Comparison of ENCODE assay signal across 14 cellular contexts in the genomic region with DNA sequence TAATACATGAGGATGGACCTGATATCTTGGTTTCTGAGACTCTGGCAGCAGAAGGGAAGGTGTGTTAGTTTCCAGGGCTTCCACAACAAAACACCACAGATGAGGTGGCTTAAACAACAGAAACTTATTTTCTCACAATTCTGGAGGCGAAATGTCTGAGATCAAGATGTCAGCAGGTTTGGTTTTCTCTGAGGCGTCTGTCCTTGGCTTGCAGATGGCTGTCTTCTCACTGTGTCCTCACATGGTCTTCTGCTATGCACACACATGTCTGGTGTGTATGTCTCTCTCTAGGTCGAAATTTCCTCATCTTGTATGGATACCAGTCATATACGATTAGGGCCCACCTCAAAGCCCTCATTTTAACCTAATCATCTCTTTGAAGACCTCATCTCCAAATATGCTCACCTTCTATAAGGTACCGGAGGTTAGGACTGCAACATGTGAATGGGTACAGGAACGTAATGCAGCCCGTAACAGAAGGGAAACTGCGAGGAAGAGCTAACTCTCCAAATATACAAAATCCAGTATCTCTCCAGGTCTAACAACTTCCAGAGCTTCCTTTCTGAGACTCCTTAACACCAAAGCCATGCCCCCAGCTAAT.
"Had no signal": no experiment of that assay in that cellular context is flagged by ENCODE, and none has a peak within 500 bp of the region (broad histone marks: within the 10 kb centered on the region; RNA-seq: fewer than 3 reads in every experiment).

No MANE protein-coding gene starts in this region.

- H3K36me3 Mint-ChIP-seq: naive thymus-derived CD4-positive, alpha-beta T cell had no signal

- H3K4me1 ChIP-seq: ascending aorta, esophagus squamous epithelium, lower lobe of right lung, testis, upper lobe of right lung had no signal

- ATAC-seq: activated CD8-positive, alpha-beta T cell treated with anti-CD3 and anti-CD28 coated beads, Interleukin-2, amount 10 ng/mL, durations not matched to agents 7 days and 5 days; left cardiac atrium; lower lobe of right lung; naive thymus-derived CD4-positive, alpha-beta T cell; right cardiac atrium; upper lobe of right lung had no signal

- H3K36me3 ChIP-seq: ascending aorta, esophagus squamous epithelium, lower lobe of right lung, upper lobe of right lung had no signal

- H3K9me3 ChIP-seq: ascending aorta, esophagus squamous epithelium, lower lobe of right lung, testis, upper lobe of right lung had no signal

- H3K4me3 ChIP-seq: ascending aorta, dorsolateral prefrontal cortex, esophagus squamous epithelium, lower lobe of right lung, testis, upper lobe of right lung had no signal

- H3K4me3 Mint-ChIP-seq: activated CD8-positive, alpha-beta T cell treated with anti-CD3 and anti-CD28 coated beads, Interleukin-2, amount 10 ng/mL, durations not matched to agents 7 days and 5 days; naive thymus-derived CD4-positive, alpha-beta T cell; stimulated activated naive CD8-positive, alpha-beta T cell treated with anti-CD3 and anti-CD28 coated beads, Interleukin-15, Interleukin-2, amounts not matched to agents 100 ng/mL and 50 ng/mL, for 24 hours had no signal

- DNase-seq: activated CD8-positive, alpha-beta T cell treated with anti-CD3 and anti-CD28 coated beads, Interleukin-2, amount 10 ng/mL, durations not matched to agents 7 days and 5 days; dorsolateral prefrontal cortex; esophagus squamous epithelium; foreskin fibroblast; glutamatergic neuron; left cardiac atrium; lower lobe of right lung; right cardiac atrium; T-helper 9 cell; testis; upper lobe of right lung had no signal

- H3K9me3 Mint-ChIP-seq: naive thymus-derived CD4-positive, alpha-beta T cell; stimulated activated naive CD8-positive, alpha-beta T cell treated with anti-CD3 and anti-CD28 coated beads, Interleukin-15, Interleukin-2, amounts not matched to agents 100 ng/mL and 50 ng/mL, for 24 hours had no signal

- H3K27ac ChIP-seq: ascending aorta, dorsolateral prefrontal cortex, esophagus squamous epithelium, lower lobe of right lung, testis, upper lobe of right lung had no signal

- H3K27me3 ChIP-seq: ascending aorta, dorsolateral prefrontal cortex, esophagus squamous epithelium, testis, upper lobe of right lung had no signal

- H3K27ac Mint-ChIP-seq: activated CD8-positive, alpha-beta T cell treated with anti-CD3 and anti-CD28 coated beads, Interleukin-2, amount 10 ng/mL, durations not matched to agents 7 days and 5 days had no signal
